ENCODE assay signal across 8 cellular contexts in the genomic region with DNA sequence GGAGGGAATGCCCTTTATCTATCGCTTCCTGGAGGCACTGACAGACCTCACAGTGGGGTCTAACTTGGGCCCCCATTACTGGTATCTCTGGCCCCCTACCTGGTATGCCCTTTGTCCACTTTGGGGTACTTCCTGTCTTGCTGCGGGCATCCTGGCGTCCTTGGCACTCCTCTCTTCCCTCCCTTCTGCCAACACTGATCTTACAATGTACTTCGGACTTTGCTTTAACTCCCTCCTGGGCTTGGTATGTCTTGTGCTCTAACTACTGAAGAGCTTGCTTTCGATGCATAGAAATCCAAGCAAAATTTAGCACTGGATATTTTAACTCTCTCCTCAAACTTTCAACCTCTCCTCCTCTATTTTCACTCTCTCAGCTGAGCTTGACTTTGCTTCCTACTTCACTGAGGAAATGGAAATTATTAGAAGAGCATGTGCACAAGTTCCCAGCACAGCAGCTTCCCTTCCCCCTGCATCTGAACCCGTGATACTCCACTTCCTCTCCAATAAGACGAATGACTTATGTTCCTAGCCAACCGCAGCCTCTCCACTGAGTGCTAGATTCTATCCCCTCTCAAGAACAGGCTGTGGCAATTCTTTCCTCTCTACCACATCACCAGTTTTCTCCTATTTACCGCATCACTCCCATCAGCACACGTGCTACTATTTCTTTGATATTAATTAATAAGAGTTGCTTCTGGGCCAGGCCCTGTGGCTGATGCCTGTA. TPM values are rescaled to one million over a fixed set of nuclear protein-coding genes. Genes with fewer than 3 reads are reported as not detected.
DNase-seq lines count a peak whose midpoint lies in the region; ATAC-seq and TF ChIP-seq lines count a peak whose summit lies in the region.

No MANE protein-coding gene starts in this region.

- in situ Hi-C loops in G401 (cut with HindIII; ENCODE audit: low sequenced_read_pairs), result no loop called here

- DNase-seq in GF-D8 (lab: John Stamatoyannopoulos, UW) (peak; percentile 79), MV-4-11 (lab: John Stamatoyannopoulos, UW) (peak; percentile 91), choroid plexus epithelial cell (ENCODE audit: low read depth) (peak; percentile 75), pons (ENCODE audit: low spot score) (peak; percentile 51), NCI-H1436 treated with DMSO at 0.1 percent for 48 hours (lab: John Stamatoyannopoulos, UW) (no peak), NCI-H82 treated with DMSO at 0.1 percent for 48 hours (lab: John Stamatoyannopoulos, UW; ENCODE audit: unreplicated experiment) (no peak), G401 (ENCODE audit: low spot score) (no peak)

- H3K4me3 ChIP-seq in choroid plexus epithelial cell (ENCODE audit: low read depth, low read length), result no peak overlapping the region

- ATAC-seq in GM18502 (IDR thresholded peaks at IDR 0.05; ENCODE audit: poor library complexity, unreplicated experiment), result no peak

- no peak for TF ChIP-seq CTCF in choroid plexus epithelial cell (conservative IDR thresholded peaks at IDR 0.05; ENCODE audit: low read depth, low read length)

RNA-seq across cellular contexts. Expression of a gene that starts 52.9 kb away (rescaled TPM):
- not detected in 2 replicates for total RNA-seq in G401 (2014; rRNA removed; shearing (Covaris generic))

Comparison
In these comparisons a context has a peak if more than half of its experiments do, and no peak if none do; other contexts are left out.
1. DNase-seq: peak in GF-D8 (single experiment), MV-4-11 (single experiment), choroid plexus epithelial cell (single experiment) and pons (single experiment); none in NCI-H1436 treated with DMSO at 0.1 percent for 48 hours (single experiment), NCI-H82 treated with DMSO at 0.1 percent for 48 hours (single experiment) and G401 (single experiment).